19 cellular contexts compared by ENCODE assay signal in the genomic region with DNA sequence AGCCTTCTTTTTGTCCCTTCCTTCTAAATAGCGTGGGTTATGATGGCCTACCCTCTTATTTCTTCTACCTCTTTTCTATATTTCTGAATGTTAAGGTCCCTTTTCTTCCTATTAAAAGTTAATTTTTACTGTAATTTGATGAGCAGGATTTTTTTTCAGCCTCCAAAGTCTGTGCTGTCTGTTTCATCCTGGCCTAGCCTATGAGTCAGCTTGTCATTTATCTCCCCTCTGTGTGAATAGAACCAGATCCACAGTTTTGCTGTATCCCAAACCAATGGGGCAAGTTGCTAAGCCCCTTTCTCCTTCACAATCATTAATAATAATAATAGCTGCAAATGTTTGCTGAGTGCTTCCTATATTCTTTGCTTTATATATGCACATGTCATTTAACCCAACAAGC. TPM values are rescaled to one million over a fixed set of nuclear protein-coding genes. Genes with fewer than 3 reads are reported as not detected.
DNase-seq lines count a peak whose midpoint lies in the region; ATAC-seq and TF ChIP-seq lines count a peak whose summit lies in the region.
"Had no signal": no experiment of that assay in that cellular context is flagged by ENCODE, and none has a peak within 500 bp of the region (broad histone marks: within the 10 kb centered on the region; RNA-seq: fewer than 3 reads in every experiment).

No MANE protein-coding gene starts in this region.

- peaks cover 12% of the 10 kb centered on the region for H3K36me3 ChIP-seq in smooth muscle cell (ENCODE audit: low read depth)

- no peaks in the 10 kb centered on the region for H3K4me1 ChIP-seq in smooth muscle cell (ENCODE audit: low read depth)
- no peaks in the 10 kb centered on the region; the same call in 1 of the 2 replicates for H3K4me1 ChIP-seq in H9 (ENCODE audit: insufficient read depth, low read length)

- H3T11ph ChIP-seq in H9 (ENCODE audit: low read length), result no peak overlapping the region

- H3K4me3 ChIP-seq in fibroblast of mammary gland (ENCODE audit: control insufficient read depth, low read depth, low read length) (no peak overlapping the region), smooth muscle cell (no peak overlapping the region)
- H3K4me3 ChIP-seq: GM12878, GM23338 had no signal

- H3K4me2 ChIP-seq in smooth muscle cell (no peak overlapping the region), H9 (ENCODE audit: insufficient read depth, insufficient read length, low read length) (no peak overlapping the region)
- H3K4me2 ChIP-seq: GM23338 had no signal

- H3K9ac ChIP-seq in smooth muscle cell (ENCODE audit: low read depth), result no peak overlapping the region
- H3K9ac ChIP-seq in H9 (ENCODE audit: extremely low read depth, insufficient read length, low read length), result no peak overlapping the region

- no peak overlapping the region for H2BK15ac ChIP-seq in H9 (ENCODE audit: low read depth, low read length)

- TF ChIP-seq CTCF in fibroblast of mammary gland (conservative IDR thresholded peaks at IDR 0.05; ENCODE audit: control insufficient read depth, insufficient read depth, low read depth, low read length) (no peak), smooth muscle cell (IDR thresholded peaks at IDR 0.05; ENCODE audit: borderline replicate concordance, insufficient read depth, poor library complexity, severe bottlenecking) (no peak), H9 (conservative IDR thresholded peaks at IDR 0.05) (no peak)

- no peaks in the 10 kb centered on the region for H3K9me3 ChIP-seq in smooth muscle cell (replicated peaks; ENCODE audit: low read depth)
- H3K9me3 ChIP-seq in H9 (ENCODE audit: control insufficient read depth, low read depth, low read length), result no peaks in the 10 kb centered on the region

- no peak overlapping the region for H3K23ac ChIP-seq in H9 (ENCODE audit: insufficient read length, low read depth, low read length)

- no peak overlapping the region for H4K8ac ChIP-seq in H9 (replicated peaks; ENCODE audit: insufficient read length, low read depth, low read length)

- no peak overlapping the region for H2BK20ac ChIP-seq in H9 (ENCODE audit: low read depth, low read length, poor library complexity, severe bottlenecking)

- H3K27ac Mint-ChIP-seq in activated naive CD4-positive, alpha-beta T cell treated with anti-CD3 and anti-CD28 coated beads, Interleukin-2, amount 50 U/mL, for 24 hours, result peak overlapping the region; percentile 12
- peak overlapping the region in 1 of 3 experiments; percentile 0; a peak in 1 of 7 replicates for H3K27ac Mint-ChIP-seq in H9
- H3K27ac Mint-ChIP-seq: CD4-positive, alpha-beta T cell; GM23338 had no signal

- H2BK5ac ChIP-seq in H9 (ENCODE audit: insufficient read length, low read length), result no peak overlapping the region

- no peak overlapping the region for H3K4me3 Mint-ChIP-seq in activated naive CD4-positive, alpha-beta T cell treated with anti-CD3 and anti-CD28 coated beads, Interleukin-2, amount 50 U/mL, for 24 hours
- no peak overlapping the region for H3K4me3 Mint-ChIP-seq in H9
- H3K4me3 Mint-ChIP-seq: CD4-positive, alpha-beta T cell; GM23338 had no signal

- peak overlapping the region; percentile 34 for H3K27ac ChIP-seq in smooth muscle cell (ENCODE audit: low read depth)
- H3K27ac ChIP-seq in H9 (ENCODE audit: insufficient read length, low read depth, low read length), result no peak overlapping the region
- H3K27ac ChIP-seq: 22Rv1 had no signal

- H3K9me3 Mint-ChIP-seq in activated naive CD4-positive, alpha-beta T cell treated with anti-CD3 and anti-CD28 coated beads, Interleukin-2, amount 50 U/mL, for 24 hours, result no peaks in the 10 kb centered on the region
- H3K9me3 Mint-ChIP-seq in H9, result no peaks in the 10 kb centered on the region
- H3K9me3 Mint-ChIP-seq: CD4-positive, alpha-beta T cell; GM23338 had no signal

- no peaks in the 10 kb centered on the region for H3K79me2 ChIP-seq in smooth muscle cell (ENCODE audit: low read depth)
- H3K79me2 ChIP-seq in H9 (ENCODE audit: insufficient read depth, low read length), result no peaks in the 10 kb centered on the region

- no peaks in the 10 kb centered on the region for H3K79me1 ChIP-seq in H9 (ENCODE audit: insufficient read depth, low read depth, low read length, poor library complexity, severe bottlenecking)

- no peak for ATAC-seq in HG02571 (IDR thresholded peaks at IDR 0.05; ENCODE audit: unreplicated experiment)
- ATAC-seq: GM12878, GM23338, Right ventricle myocardium inferior had no signal

- no peaks in the 10 kb centered on the region for H3K27me3 ChIP-seq in smooth muscle cell (ENCODE audit: low read depth)
- H3K27me3 ChIP-seq in H9 (ENCODE audit: insufficient read depth, low read length), result no peaks in the 10 kb centered on the region

- H4K20me1 ChIP-seq in smooth muscle cell (ENCODE audit: low read depth) (peaks cover 14% of the 10 kb centered on the region), H9 (ENCODE audit: control insufficient read depth, insufficient read depth, insufficient read length) (no peaks in the 10 kb centered on the region)

- H2BK12ac ChIP-seq in H9 (ENCODE audit: insufficient read length, low read depth, low read length), result no peak overlapping the region

- H3K27me3 Mint-ChIP-seq in activated naive CD4-positive, alpha-beta T cell treated with anti-CD3 and anti-CD28 coated beads, Interleukin-2, amount 50 U/mL, for 24 hours, result no peaks in the 10 kb centered on the region
- no peaks in the 10 kb centered on the region for H3K27me3 Mint-ChIP-seq in H9 (ENCODE audit: low read depth)
- H3K27me3 Mint-ChIP-seq: CD4-positive, alpha-beta T cell had no signal

- no peak overlapping the region for H3K18ac ChIP-seq in H9 (ENCODE audit: insufficient read length, low read depth, low read length)

- no peaks in the 10 kb centered on the region for H3K23me2 ChIP-seq in H9 (ENCODE audit: insufficient read length, low read depth, low read length, poor library complexity, severe bottlenecking)

- no peak overlapping the region for H2AK5ac ChIP-seq in H9 (ENCODE audit: insufficient read length, low read length)

- H3K4me1 Mint-ChIP-seq in activated naive CD4-positive, alpha-beta T cell treated with anti-CD3 and anti-CD28 coated beads, Interleukin-2, amount 50 U/mL, for 24 hours, result peaks cover 5% of the 10 kb centered on the region
- H3K4me1 Mint-ChIP-seq in H9, result peaks cover 3 to 5% of the 10 kb centered on the region in 2 experiments

- H2AFZ ChIP-seq in smooth muscle cell (ENCODE audit: low read depth), result no peak overlapping the region
- no peak overlapping the region for H2AFZ ChIP-seq in H9 (ENCODE audit: low read length)
- H2AFZ ChIP-seq: GM23338 had no signal

- H3K36me3 Mint-ChIP-seq in activated naive CD4-positive, alpha-beta T cell treated with anti-CD3 and anti-CD28 coated beads, Interleukin-2, amount 50 U/mL, for 24 hours, result peaks cover 8% of the 10 kb centered on the region
- peaks cover 5 to 8% (median 7%) of the 10 kb centered on the region in 3 experiments; a peak in 5 of 7 replicates for H3K36me3 Mint-ChIP-seq in H9 (ENCODE audit: insufficient read depth in 1 of 3, low read depth in 3 of 3)

- no peak overlapping the region for H3K56ac ChIP-seq in H9 (ENCODE audit: insufficient read length, low read depth, low read length)

- no peak overlapping the region for H3K4ac ChIP-seq in H9 (ENCODE audit: low read depth, low read length)

- no peak for DNase-seq in activated naive CD4-positive, alpha-beta T cell treated with Interleukin-2 at 50 U/mL for 16 hours
- DNase-seq in amniotic epithelial cell (ENCODE audit: low read depth), result peak; percentile 39
- peak; percentile 23 for DNase-seq in fibroblast of mammary gland (ENCODE audit: low read depth)
- no peak for DNase-seq in smooth muscle cell (lab: John Stamatoyannopoulos, UW; ENCODE audit: unreplicated experiment)
- DNase-seq in H9, result no peak
- DNase-seq in DMS53 (lab: John Stamatoyannopoulos, UW), result no peak
- DNase-seq: AML-193; CD4-positive, alpha-beta T cell; DMS153; EL; KG1; MV-4-11; NCI-H1694 treated with DMSO at 0.1 percent for 48 hours had no signal

- no peak overlapping the region for H3K14ac ChIP-seq in H9 (ENCODE audit: insufficient read depth, low read length)

- no peak overlapping the region for H4K5ac ChIP-seq in H9 (ENCODE audit: insufficient read length, low read depth, low read length)

- no peaks in the 10 kb centered on the region for H3F3A ChIP-seq in smooth muscle cell (ENCODE audit: low read depth)

- 87% methylated on average over 1 of the region's 1 CpG for WGBS in smooth muscle cell (ENCODE audit: low lambda C conversion rate)
- WGBS in H9 (ENCODE audit: extremely low coverage, insufficient read length, low lambda C conversion rate), result no CpG with 5 or more reads among the region's 1 CpG

- H2BK120ac ChIP-seq in H9 (ENCODE audit: low read depth, low read length, poor library complexity, severe bottlenecking), result no peak overlapping the region

- H4K91ac ChIP-seq in H9 (ENCODE audit: insufficient read length, low read depth, low read length), result no peak overlapping the region

RNA-seq across cellular contexts. Expression of gene C3orf38, which starts 18.1 kb away (rescaled TPM):
- total RNA-seq in smooth muscle cell, result 26.3 and 36.9 TPM in 2 replicates
- 15.7 and 21.0 TPM in 2 replicates for polyA plus RNA-seq in smooth muscle cell
- 36.6 and 39.2 TPM in 2 replicates for total RNA-seq in H9 (2021)

Comparison
In these comparisons a context has a peak if more than half of its experiments do, and no peak if none do; other contexts are left out.
1. DNase-seq: peak in amniotic epithelial cell (single experiment) and fibroblast of mammary gland (single experiment); none in activated naive CD4-positive, alpha-beta T cell treated with Interleukin-2 at 50 U/mL for 16 hours (single experiment), smooth muscle cell (single experiment), H9 (single experiment) and DMS53 (single experiment).